Comparison of ENCODE assay signal across 2 cellular contexts in the genomic region with DNA sequence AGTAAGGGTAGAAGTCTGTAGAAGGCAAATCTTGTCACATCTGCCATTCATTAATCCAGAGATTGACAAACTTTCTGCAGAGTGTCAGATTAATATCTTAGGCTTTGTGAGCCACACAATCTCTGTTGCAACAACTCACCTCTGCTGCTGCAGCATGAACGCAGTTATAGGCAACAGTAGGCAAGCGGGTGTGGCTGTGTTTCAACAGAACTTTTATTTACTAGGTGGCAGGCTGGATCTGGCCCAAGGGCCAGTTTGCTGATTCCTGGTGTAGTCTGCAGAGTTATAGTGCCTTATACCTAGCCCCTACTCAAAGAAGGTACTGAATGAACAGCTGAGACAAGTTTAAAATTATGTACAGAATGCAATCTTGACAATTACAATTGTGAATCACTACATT.
TF ChIP-seq lines count a peak whose summit lies in the region.

No MANE protein-coding gene starts in this region.

TF ChIP-seq in liver, 16 proteins besides CTCF, POLR2A, EP300 and RAD21 (continued from another document):
- TF ChIP-seq, protein P1, sequence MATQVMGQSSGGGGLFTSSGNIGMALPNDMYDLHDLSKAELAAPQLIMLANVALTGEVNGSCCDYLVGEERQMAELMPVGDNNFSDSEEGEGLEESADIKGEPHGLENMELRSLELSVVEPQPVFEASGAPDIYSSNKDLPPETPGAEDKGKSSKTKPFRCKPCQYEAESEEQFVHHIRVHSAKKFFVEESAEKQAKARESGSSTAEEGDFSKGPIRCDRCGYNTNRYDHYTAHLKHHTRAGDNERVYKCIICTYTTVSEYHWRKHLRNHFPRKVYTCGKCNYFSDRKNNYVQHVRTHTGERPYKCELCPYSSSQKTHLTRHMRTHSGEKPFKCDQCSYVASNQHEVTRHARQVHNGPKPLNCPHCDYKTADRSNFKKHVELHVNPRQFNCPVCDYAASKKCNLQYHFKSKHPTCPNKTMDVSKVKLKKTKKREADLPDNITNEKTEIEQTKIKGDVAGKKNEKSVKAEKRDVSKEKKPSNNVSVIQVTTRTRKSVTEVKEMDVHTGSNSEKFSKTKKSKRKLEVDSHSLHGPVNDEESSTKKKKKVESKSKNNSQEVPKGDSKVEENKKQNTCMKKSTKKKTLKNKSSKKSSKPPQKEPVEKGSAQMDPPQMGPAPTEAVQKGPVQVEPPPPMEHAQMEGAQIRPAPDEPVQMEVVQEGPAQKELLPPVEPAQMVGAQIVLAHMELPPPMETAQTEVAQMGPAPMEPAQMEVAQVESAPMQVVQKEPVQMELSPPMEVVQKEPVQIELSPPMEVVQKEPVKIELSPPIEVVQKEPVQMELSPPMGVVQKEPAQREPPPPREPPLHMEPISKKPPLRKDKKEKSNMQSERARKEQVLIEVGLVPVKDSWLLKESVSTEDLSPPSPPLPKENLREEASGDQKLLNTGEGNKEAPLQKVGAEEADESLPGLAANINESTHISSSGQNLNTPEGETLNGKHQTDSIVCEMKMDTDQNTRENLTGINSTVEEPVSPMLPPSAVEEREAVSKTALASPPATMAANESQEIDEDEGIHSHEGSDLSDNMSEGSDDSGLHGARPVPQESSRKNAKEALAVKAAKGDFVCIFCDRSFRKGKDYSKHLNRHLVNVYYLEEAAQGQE (IDR thresholded peaks at IDR 0.05), result no peak
- TF ChIP-seq HNF4A (conservative IDR thresholded peaks at IDR 0.05) (peak in 1 of 2 donors; percentile 35), HNF4G (IDR thresholded peaks at IDR 0.05) (no peak), GABPA (IDR thresholded peaks at IDR 0.05 in 1 of 2, conservative IDR thresholded peaks at IDR 0.05 in 1 of 2) (no peak), JUND (IDR thresholded peaks at IDR 0.05) (no peak), YY1 (IDR thresholded peaks at IDR 0.05) (no peak), FOXA2 (IDR thresholded peaks at IDR 0.05) (peak; percentile 7)

TF ChIP-seq in HepG2, 621 proteins besides CTCF, POLR2A, EP300 and RAD21 (continued from another document):
- TF ChIP-seq, protein P2, sequence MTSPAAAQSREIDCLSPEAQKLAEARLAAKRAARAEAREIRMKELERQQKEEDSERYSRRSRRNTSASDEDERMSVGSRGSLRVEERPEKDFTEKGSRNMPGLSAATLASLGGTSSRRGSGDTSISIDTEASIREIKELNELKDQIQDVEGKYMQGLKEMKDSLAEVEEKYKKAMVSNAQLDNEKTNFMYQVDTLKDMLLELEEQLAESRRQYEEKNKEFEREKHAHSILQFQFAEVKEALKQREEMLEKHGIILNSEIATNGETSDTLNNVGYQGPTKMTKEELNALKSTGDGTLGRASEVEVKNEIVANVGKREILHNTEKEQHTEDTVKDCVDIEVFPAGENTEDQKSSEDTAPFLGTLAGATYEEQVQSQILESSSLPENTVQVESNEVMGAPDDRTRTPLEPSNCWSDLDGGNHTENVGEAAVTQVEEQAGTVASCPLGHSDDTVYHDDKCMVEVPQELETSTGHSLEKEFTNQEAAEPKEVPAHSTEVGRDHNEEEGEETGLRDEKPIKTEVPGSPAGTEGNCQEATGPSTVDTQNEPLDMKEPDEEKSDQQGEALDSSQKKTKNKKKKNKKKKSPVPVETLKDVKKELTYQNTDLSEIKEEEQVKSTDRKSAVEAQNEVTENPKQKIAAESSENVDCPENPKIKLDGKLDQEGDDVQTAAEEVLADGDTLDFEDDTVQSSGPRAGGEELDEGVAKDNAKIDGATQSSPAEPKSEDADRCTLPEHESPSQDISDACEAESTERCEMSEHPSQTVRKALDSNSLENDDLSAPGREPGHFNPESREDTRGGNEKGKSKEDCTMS (CRISPR knock-in tag; conservative IDR thresholded peaks at IDR 0.05), result no peak
- TF ChIP-seq ZSCAN12 (CRISPR knock-in tag; IDR thresholded peaks at IDR 0.05), result no peak
